ENCODE assay signal across 8 cellular contexts in the genomic region with DNA sequence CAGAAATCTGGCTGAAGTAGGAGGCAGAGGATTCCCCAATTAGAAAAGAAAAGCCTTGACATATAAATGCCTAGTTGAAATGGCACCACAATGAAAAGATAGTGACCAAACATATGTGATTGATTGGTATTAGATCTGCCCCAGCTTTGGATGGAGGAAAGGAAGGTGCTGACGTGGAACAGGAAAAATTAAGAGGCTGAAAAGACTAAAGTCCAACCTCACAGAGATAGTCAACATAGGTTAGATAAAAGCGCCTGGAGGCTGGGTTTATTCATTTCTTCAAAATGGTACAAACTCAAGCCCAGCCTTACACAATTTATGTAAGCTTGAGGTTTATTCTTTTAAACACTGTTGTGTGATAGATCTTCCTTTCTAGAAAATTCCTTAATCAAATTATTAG.
"Had no signal": no experiment of that assay in that cellular context is flagged by ENCODE, and none has a peak within 500 bp of the region (broad histone marks: within the 10 kb centered on the region; RNA-seq: fewer than 3 reads in every experiment).

No MANE protein-coding gene starts in this region.

- DNase-seq: GDM1, GF-D8 had no signal

- ATAC-seq: GM12878 had no signal

- H3K4me3 ChIP-seq: GM12878 had no signal

- FAIRE-seq: G401.6, GM12878, GM12891, GM12892, GM18507, GM19239 had no signal
